In genomic region chr16:74903095-74903494, GRCh38 we compare ENCODE assay signal across 1 cellular context.
TF ChIP-seq lines count a peak whose summit lies in the region.

No MANE protein-coding gene starts in this region.

TF ChIP-seq in liver, 16 proteins besides CTCF, POLR2A, EP300 and RAD21 (continued from another document):
- no peak for TF ChIP-seq REST (IDR thresholded peaks at IDR 0.05)
- TF ChIP-seq FOXA1 (IDR thresholded peaks at IDR 0.05) = peak; percentile 53
- peak; percentile 74 for TF ChIP-seq FOXA2 (IDR thresholded peaks at IDR 0.05)
- no peak for TF ChIP-seq GABPA (IDR thresholded peaks at IDR 0.05 in 1 of 2, conservative IDR thresholded peaks at IDR 0.05 in 1 of 2)
- TF ChIP-seq HNF4G (IDR thresholded peaks at IDR 0.05) = no peak
- no peak for TF ChIP-seq JUND (IDR thresholded peaks at IDR 0.05)
- no peak for TF ChIP-seq EGR1 (IDR thresholded peaks at IDR 0.05; ENCODE audit: low read depth in 2 of 2)
- no peak for TF ChIP-seq TAF1 (conservative IDR thresholded peaks at IDR 0.05)
- TF ChIP-seq YY1 (IDR thresholded peaks at IDR 0.05) = no peak
TF ChIP-seq in liver: peak in this region for 2.
